25 cellular contexts compared by ENCODE assay signal in the genomic region with DNA sequence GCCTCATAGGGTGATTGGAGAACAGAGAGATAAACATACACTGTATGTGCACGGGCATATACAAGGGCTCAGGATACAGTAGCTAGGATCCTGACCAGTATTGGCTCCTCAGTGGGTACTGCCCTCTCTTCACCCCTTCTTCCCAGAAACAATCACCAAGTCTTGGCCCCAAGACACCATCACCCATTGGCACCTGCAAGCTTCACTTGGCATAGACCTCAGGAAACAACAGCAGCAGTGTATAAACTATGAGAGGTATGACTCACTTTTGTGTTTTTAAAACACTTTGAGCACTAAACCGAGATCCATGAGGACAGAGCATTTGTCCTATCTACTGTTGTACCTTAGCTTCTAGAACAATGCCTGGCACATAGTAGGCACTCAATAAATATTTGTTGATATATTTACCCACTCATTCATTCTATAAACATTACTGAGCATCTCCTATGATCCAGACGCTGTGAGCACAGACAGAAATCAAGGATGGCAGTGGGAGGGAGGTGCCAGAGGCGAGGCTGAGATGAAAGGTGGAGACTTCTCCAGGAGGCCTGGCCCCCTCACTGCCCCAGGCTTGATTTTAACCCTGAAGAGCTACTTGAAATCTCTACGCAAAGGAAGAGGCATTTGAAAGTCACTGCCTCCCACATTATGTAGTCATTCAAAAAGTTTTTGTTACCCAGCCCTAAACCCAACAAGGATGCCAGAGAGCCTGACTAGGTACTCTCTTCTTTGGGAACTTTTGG.
DNase-seq lines count a peak whose midpoint lies in the region; ATAC-seq, FAIRE-seq and TF ChIP-seq lines count a peak whose summit lies in the region.
"Had no signal": no experiment of that assay in that cellular context is flagged by ENCODE, and none has a peak within 500 bp of the region (broad histone marks: within the 10 kb centered on the region; RNA-seq: fewer than 3 reads in every experiment).

No MANE protein-coding gene starts in this region.

- no peak overlapping the region for H3K27ac ChIP-seq in astrocyte (ENCODE audit: low read depth, low read length)
- no peak overlapping the region for H3K27ac ChIP-seq in uterus
- H3K27ac ChIP-seq: BLaER1 treated with 17β-estradiol and CSF1 and Interleukin-3, amounts not matched to agents 10 nM and 100 nM; HL-60; SK-N-MC had no signal

- H3K9me3 Mint-ChIP-seq in astrocyte (ENCODE audit: unreplicated experiment): peaks cover 3% of the 10 kb centered on the region

- no peaks in the 10 kb centered on the region for H3K4me1 Mint-ChIP-seq in astrocyte (ENCODE audit: low read depth, unreplicated experiment)

- no peak overlapping the region for H3K4me3 ChIP-seq in astrocyte (ENCODE audit: insufficient read depth, low read depth, low read length)
- no peak overlapping the region for H3K4me3 ChIP-seq in fibroblast of the aortic adventitia (ENCODE audit: low read depth, low read length)
- H3K4me3 ChIP-seq in uterus: no peak overlapping the region
- H3K4me3 ChIP-seq: BLaER1 treated with 17β-estradiol and CSF1 and Interleukin-3, amounts not matched to agents 10 nM and 100 nM; SK-N-MC had no signal

- no peaks in the 10 kb centered on the region for H3K79me2 ChIP-seq in astrocyte (ENCODE audit: insufficient read depth, low read length)

- no peak for TF ChIP-seq POLR2A in H54 (IDR thresholded peaks at IDR 0.05; ENCODE audit: low read depth, low read length)
- no peak for TF ChIP-seq POLR2A in uterus (IDR thresholded peaks at IDR 0.05)

- H3K9me3 ChIP-seq in astrocyte (ENCODE audit: insufficient read depth, low read depth, low read length) (no peaks in the 10 kb centered on the region), uterus (no peaks in the 10 kb centered on the region)

- intact Hi-C loops in uterus (cut with DNase I; ENCODE audit: low total_unique reads): no loop called here

- H4K20me1 ChIP-seq in astrocyte (ENCODE audit: insufficient read depth, low read length): peaks cover 3% of the 10 kb centered on the region
- H4K20me1 ChIP-seq: BLaER1 treated with 17β-estradiol and CSF1 and Interleukin-3, amounts not matched to agents 10 nM and 100 nM had no signal

- peaks cover 35% of the 10 kb centered on the region for H3K27me3 ChIP-seq in astrocyte (ENCODE audit: insufficient read depth, low read length)
- H3K27me3 ChIP-seq in uterus: no peaks in the 10 kb centered on the region

- ATAC-seq in HG02885 (IDR thresholded peaks at IDR 0.05; ENCODE audit: poor library complexity, unreplicated experiment): no peak
- ATAC-seq: CD8-positive, alpha-beta T cell had no signal

- H3K4me2 ChIP-seq in astrocyte (ENCODE audit: low read length): no peak overlapping the region
- H3K4me2 ChIP-seq: BLaER1 treated with 17β-estradiol and CSF1 and Interleukin-3, amounts not matched to agents 10 nM and 100 nM had no signal

- H3K9ac ChIP-seq in astrocyte (ENCODE audit: low read length): no peak overlapping the region
- H3K9ac ChIP-seq: BLaER1 treated with 17β-estradiol and CSF1 and Interleukin-3, amounts not matched to agents 10 nM and 100 nM had no signal

- H3K4me1 ChIP-seq in astrocyte (ENCODE audit: insufficient read depth, low read length) (no peaks in the 10 kb centered on the region), uterus (no peaks in the 10 kb centered on the region)
- H3K4me1 ChIP-seq: BLaER1 treated with 17β-estradiol and CSF1 and Interleukin-3, amounts not matched to agents 10 nM and 100 nM had no signal

- no peaks in the 10 kb centered on the region for H3K36me3 Mint-ChIP-seq in astrocyte (ENCODE audit: low read depth, unreplicated experiment)
- H3K36me3 Mint-ChIP-seq: CD8-positive, alpha-beta T cell had no signal

- H3K27me3 Mint-ChIP-seq in astrocyte (ENCODE audit: low read depth, unreplicated experiment): peaks cover 81% of the 10 kb centered on the region

- FAIRE-seq in H54 (lab: Jason Lieb, UNC): peak; percentile 41
- no peak for FAIRE-seq in astrocyte (lab: Jason Lieb, UNC)
- FAIRE-seq: HTR-8/SVneo had no signal

- H3K36me3 ChIP-seq in astrocyte (ENCODE audit: insufficient read depth, low read length): no peaks in the 10 kb centered on the region
- no peaks in the 10 kb centered on the region for H3K36me3 ChIP-seq in uterus
- H3K36me3 ChIP-seq: BLaER1 treated with 17β-estradiol and CSF1 and Interleukin-3, amounts not matched to agents 10 nM and 100 nM had no signal

- no peak overlapping the region for H2AFZ ChIP-seq in astrocyte (ENCODE audit: low read depth, low read length)

- DNase-seq in A172 (ENCODE audit: low spot score) (peak; percentile 16), H54 (ENCODE audit: insufficient read length, low spot score) (no peak), astrocyte (ENCODE audit: low read depth) (peak; percentile 36), fibroblast of the aortic adventitia (ENCODE audit: low read depth) (peak; percentile 54), ecto neural progenitor cell (ENCODE audit: low spot score) (no peak), uterus (no peak)
- DNase-seq in stimulated activated CD4-positive, alpha-beta T cell treated with anti-CD3 and anti-CD28 coated beads, Interleukin-4, amount 100 ng/mL, for 24 hours: no peak
- DNase-seq: Calu3; CD8-positive, alpha-beta T cell; DMS53; EL; H7; Karpas-422; NCI-H1105; NCI-H2081; NCI-H510A treated with DMSO at 0.1 percent for 48 hours; NCI-H82; OCI-M1; SHP77 had no signal

- no peak overlapping the region for H3K27ac Mint-ChIP-seq in astrocyte (ENCODE audit: unreplicated experiment)
- H3K27ac Mint-ChIP-seq: CD8-positive, alpha-beta T cell; IgD-negative memory B cell had no signal

- TF ChIP-seq CTCF in astrocyte (IDR thresholded peaks at IDR 0.05; ENCODE audit: insufficient read depth, low read depth, low read length) (no peak), fibroblast of the aortic adventitia (IDR thresholded peaks at IDR 0.05; ENCODE audit: insufficient read depth, low read length) (no peak), uterus (IDR thresholded peaks at IDR 0.05) (no peak)

- no peak overlapping the region for H3K4me3 Mint-ChIP-seq in astrocyte (ENCODE audit: unreplicated experiment)
- H3K4me3 Mint-ChIP-seq: CD8-positive, alpha-beta T cell had no signal

Comparison
In these comparisons a context has a peak if more than half of its experiments do, and no peak if none do; other contexts are left out.
1. DNase-seq: peak in A172 (single experiment), astrocyte (single experiment) and fibroblast of the aortic adventitia (single experiment); none in H54 (single experiment), stimulated activated CD4-positive, alpha-beta T cell treated with anti-CD3 and anti-CD28 coated beads, Interleukin-4, amount 100 ng/mL, for 24 hours (single experiment), ecto neural progenitor cell (single experiment) and uterus (0 of 2).